ENCODE assay signal across 8 cellular contexts in the genomic region with DNA sequence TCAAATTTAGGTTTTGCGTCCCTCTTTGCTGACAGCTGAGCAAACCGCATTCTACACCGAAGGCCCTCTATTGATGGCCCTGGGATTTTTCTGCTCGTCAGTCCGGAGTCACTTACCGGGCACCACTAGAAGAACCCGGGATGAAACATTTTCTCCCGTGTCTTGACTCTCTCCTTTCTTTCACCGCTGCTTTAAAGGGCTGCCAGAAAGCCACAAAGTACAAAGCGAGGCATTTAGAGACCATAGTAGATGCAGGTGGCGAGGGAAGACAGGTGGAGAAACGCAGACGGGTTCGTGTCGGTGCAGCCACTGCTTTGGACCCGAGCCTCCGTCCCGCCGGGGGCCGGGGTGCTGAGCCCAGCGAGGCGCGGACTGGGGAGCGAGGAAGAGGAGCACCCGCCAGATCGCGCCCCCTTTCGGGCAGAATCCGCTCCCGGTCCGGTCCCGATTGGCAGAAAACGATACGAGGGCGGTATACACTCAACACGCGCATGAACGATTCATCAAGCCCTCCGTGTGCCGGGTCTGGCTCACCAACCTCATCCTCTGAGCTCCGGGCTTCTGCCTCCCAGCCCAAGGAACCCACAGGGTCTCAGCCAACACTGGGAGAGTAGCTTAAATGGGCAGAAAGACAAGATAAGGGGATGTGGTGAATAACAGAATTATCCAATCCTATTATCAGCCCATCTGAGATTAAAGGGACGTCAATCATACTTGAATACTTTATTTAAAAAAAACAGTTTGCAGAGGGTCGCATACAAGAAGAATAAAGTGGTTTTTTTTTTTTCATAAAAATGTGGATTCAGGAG.
DNase-seq lines count a peak whose midpoint lies in the region; TF ChIP-seq lines count a peak whose summit lies in the region.

No MANE protein-coding gene starts in this region.

- no peaks in the 10 kb centered on the region for H3K9me3 ChIP-seq in HEK293 (ENCODE audit: control insufficient read depth, insufficient read depth, low read depth, low read length)

- TF ChIP-seq CTCF in HEK293 (tag by site-specific recombination; IDR thresholded peaks at IDR 0.05), result peak; percentile 98

- H3K4me1 ChIP-seq in HEK293 (ENCODE audit: control insufficient read depth, insufficient read depth, low read length), result no peaks in the 10 kb centered on the region

- H3K27ac ChIP-seq in HEK293 (ENCODE audit: extremely low read depth, low read depth, low read length), result peak overlapping the region; percentile 76

- POLR2A ChIA-PET in HEK293 (lab: Yijun Ruan, JAX), result interaction anchor here (0.6 to 2.7 kb wide), 13 partner anchors 13 to 147 kb away, joined by 3 to 20 read pairs (median 5); a partner anchor contains a TSS

- H3K36me3 ChIP-seq in HEK293 (ENCODE audit: control insufficient read depth in 2 of 2, insufficient read depth in 1 of 2, low read length in 2 of 2), result no peaks in the 10 kb centered on the region

- DNase-seq in ELF-1 (ENCODE audit: low read depth, low spot score), result peak; percentile 96
- peak; percentile 81 for DNase-seq in MV-4-11 (lab: John Stamatoyannopoulos, UW)
- DNase-seq in SK-MEL-5 (ENCODE audit: low read depth, low spot score), result peak; percentile 87
- peak; percentile 86 for DNase-seq in activated naive CD4-positive, alpha-beta T cell treated with Interleukin-2 at 50 U/mL for 16 hours
- peak; percentile 74 for DNase-seq in germinal center (ENCODE audit: low spot score)
- DNase-seq in non-pigmented ciliary epithelial cell (ENCODE audit: low read depth), result peak; percentile 43
- DNase-seq in stromal cell of bone marrow (ENCODE audit: low read depth), result peak; percentile 53

- peak overlapping the region; percentile 93 for H3K4me3 ChIP-seq in HEK293 (ENCODE audit: low read depth, low read length)

- CTCF ChIA-PET in HEK293 (lab: Yijun Ruan, JAX), result interaction anchor here (0.5 to 6.5 kb wide), 40 partner anchors 9 to 672 kb away, joined by 3 to 73 read pairs (median 5); no protein-coding TSS in a partner anchor

- in situ Hi-C loops in SK-MEL-5 (cut with HindIII; ENCODE audit: low pct_unique_long_range_greater_than_20kb, low sequenced_read_pairs), result no loop called here

TF ChIP-seq in HEK293, 187 proteins besides CTCF, POLR2A, EP300 and RAD21 (continues in another document):
- peak; percentile 27; the same call in 1 of the 2 replicates for TF ChIP-seq ZNF366 (tag by site-specific recombination; conservative IDR thresholded peaks at IDR 0.05)
- no peak for TF ChIP-seq ZNF146 (tag by site-specific recombination; IDR thresholded peaks at IDR 0.05)
- TF ChIP-seq MZF1 (tag by site-specific recombination; IDR thresholded peaks at IDR 0.05; ENCODE audit: borderline replicate concordance), result peak; percentile 88
- TF ChIP-seq, protein P1, sequence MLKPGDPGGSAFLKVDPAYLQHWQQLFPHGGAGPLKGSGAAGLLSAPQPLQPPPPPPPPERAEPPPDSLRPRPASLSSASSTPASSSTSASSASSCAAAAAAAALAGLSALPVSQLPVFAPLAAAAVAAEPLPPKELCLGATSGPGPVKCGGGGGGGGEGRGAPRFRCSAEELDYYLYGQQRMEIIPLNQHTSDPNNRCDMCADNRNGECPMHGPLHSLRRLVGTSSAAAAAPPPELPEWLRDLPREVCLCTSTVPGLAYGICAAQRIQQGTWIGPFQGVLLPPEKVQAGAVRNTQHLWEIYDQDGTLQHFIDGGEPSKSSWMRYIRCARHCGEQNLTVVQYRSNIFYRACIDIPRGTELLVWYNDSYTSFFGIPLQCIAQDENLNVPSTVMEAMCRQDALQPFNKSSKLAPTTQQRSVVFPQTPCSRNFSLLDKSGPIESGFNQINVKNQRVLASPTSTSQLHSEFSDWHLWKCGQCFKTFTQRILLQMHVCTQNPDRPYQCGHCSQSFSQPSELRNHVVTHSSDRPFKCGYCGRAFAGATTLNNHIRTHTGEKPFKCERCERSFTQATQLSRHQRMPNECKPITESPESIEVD (tag by site-specific recombination; IDR thresholded peaks at IDR 0.05), result no peak
- no peak for TF ChIP-seq ZNF354C (tag by site-specific recombination; IDR thresholded peaks at IDR 0.05; ENCODE audit: borderline replicate concordance, low read depth)
- TF ChIP-seq, protein P2, sequence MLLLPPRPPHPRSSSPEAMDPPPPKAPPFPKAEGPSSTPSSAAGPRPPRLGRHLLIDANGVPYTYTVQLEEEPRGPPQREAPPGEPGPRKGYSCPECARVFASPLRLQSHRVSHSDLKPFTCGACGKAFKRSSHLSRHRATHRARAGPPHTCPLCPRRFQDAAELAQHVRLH (tag by site-specific recombination; IDR thresholded peaks at IDR 0.05), result no peak
- no peak for TF ChIP-seq ZNF677 (tag by site-specific recombination; IDR thresholded peaks at IDR 0.05)
- no peak; the same call in 1 of the 2 replicates for TF ChIP-seq ZNF596 (tag by site-specific recombination; IDR thresholded peaks at IDR 0.05)
- peak; percentile 77 for TF ChIP-seq BCL11B (tag by site-specific recombination; IDR thresholded peaks at IDR 0.05; ENCODE audit: low read depth)
- TF ChIP-seq ZNF174 (tag by site-specific recombination; IDR thresholded peaks at IDR 0.05), result no peak
- TF ChIP-seq ZBTB17 (tag by site-specific recombination; IDR thresholded peaks at IDR 0.05), result peak; percentile 98
- no peak for TF ChIP-seq ZNF521 (tag by site-specific recombination; IDR thresholded peaks at IDR 0.05)
- TF ChIP-seq ZNF169 (tag by site-specific recombination; IDR thresholded peaks at IDR 0.05), result no peak
- TF ChIP-seq ZNF548 (tag by site-specific recombination; IDR thresholded peaks at IDR 0.05), result no peak
- TF ChIP-seq ZNF610 (tag by site-specific recombination; IDR thresholded peaks at IDR 0.05; ENCODE audit: borderline replicate concordance), result no peak
- TF ChIP-seq, protein P3, sequence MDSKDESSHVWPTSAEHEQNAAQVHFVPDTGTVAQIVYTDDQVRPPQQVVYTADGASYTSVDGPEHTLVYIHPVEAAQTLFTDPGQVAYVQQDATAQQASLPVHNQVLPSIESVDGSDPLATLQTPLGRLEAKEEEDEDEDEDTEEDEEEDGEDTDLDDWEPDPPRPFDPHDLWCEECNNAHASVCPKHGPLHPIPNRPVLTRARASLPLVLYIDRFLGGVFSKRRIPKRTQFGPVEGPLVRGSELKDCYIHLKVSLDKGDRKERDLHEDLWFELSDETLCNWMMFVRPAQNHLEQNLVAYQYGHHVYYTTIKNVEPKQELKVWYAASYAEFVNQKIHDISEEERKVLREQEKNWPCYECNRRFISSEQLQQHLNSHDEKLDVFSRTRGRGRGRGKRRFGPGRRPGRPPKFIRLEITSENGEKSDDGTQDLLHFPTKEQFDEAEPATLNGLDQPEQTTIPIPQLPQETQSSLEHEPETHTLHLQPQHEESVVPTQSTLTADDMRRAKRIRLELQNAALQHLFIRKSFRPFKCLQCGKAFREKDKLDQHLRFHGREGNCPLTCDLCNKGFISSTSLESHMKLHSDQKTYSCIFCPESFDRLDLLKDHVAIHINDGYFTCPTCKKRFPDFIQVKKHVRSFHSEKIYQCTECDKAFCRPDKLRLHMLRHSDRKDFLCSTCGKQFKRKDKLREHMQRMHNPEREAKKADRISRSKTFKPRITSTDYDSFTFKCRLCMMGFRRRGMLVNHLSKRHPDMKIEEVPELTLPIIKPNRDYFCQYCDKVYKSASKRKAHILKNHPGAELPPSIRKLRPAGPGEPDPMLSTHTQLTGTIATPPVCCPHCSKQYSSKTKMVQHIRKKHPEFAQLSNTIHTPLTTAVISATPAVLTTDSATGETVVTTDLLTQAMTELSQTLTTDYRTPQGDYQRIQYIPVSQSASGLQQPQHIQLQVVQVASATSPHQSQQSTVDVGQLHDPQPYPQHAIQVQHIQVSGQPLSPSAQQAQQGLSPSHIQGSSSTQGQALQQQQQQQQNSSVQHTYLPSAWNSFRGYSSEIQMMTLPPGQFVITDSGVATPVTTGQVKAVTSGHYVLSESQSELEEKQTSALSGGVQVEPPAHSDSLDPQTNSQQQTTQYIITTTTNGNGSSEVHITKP (tag by site-specific recombination; IDR thresholded peaks at IDR 0.05), result peak; percentile 63
- TF ChIP-seq ZFP3 (tag by site-specific recombination; IDR thresholded peaks at IDR 0.05; ENCODE audit: low read depth), result no peak
- TF ChIP-seq ZNF248 (tag by site-specific recombination; IDR thresholded peaks at IDR 0.05), result no peak
- TF ChIP-seq ZFP41 (tag by site-specific recombination; IDR thresholded peaks at IDR 0.05; ENCODE audit: borderline replicate concordance), result no peak
- TF ChIP-seq ZNF132 (tag by site-specific recombination; IDR thresholded peaks at IDR 0.05; ENCODE audit: borderline replicate concordance), result no peak
- TF ChIP-seq ZNF155 (tag by site-specific recombination; IDR thresholded peaks at IDR 0.05), result no peak
- peak; percentile 93 for TF ChIP-seq ZNF792 (tag by site-specific recombination; IDR thresholded peaks at IDR 0.05)
- TF ChIP-seq, protein P4, sequence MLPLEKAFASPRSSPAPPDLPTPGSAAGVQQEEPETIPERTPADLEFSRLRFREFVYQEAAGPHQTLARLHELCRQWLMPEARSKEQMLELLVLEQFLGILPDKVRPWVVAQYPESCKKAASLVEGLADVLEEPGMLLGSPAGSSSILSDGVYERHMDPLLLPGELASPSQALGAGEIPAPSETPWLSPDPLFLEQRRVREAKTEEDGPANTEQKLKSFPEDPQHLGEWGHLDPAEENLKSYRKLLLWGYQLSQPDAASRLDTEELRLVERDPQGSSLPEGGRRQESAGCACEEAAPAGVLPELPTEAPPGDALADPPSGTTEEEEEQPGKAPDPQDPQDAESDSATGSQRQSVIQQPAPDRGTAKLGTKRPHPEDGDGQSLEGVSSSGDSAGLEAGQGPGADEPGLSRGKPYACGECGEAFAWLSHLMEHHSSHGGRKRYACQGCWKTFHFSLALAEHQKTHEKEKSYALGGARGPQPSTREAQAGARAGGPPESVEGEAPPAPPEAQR (tag by site-specific recombination; IDR thresholded peaks at IDR 0.05), result no peak
- no peak for TF ChIP-seq ZNF544 (tag by site-specific recombination; IDR thresholded peaks at IDR 0.05)
- no peak for TF ChIP-seq HOXD13 (CRISPR knock-in tag; IDR thresholded peaks at IDR 0.05; ENCODE audit: borderline replicate concordance)
- TF ChIP-seq EGR2 (tag by site-specific recombination; IDR thresholded peaks at IDR 0.05; ENCODE audit: low read depth), result peak; percentile 37; the same call in 1 of the 2 replicates
- no peak for TF ChIP-seq ZFHX2 (tag by site-specific recombination; conservative IDR thresholded peaks at IDR 0.05)

Comparison
In these comparisons a context has a peak if more than half of its experiments do, and no peak if none do; other contexts are left out.
1. Peak in every context shown above with its lines: DNase-seq, H3K4me3 ChIP-seq and H3K27ac ChIP-seq.
2. DNase-seq: peak in every context shown above with its lines; median percentile 96 in ELF-1; 87 in SK-MEL-5; 86 in activated naive CD4-positive, alpha-beta T cell treated with Interleukin-2 at 50 U/mL for 16 hours; 81 in MV-4-11; 74 in germinal center; 53 in stromal cell of bone marrow; 43 in non-pigmented ciliary epithelial cell.